ENCODE assay signal across 1 cellular context in the genomic region with DNA sequence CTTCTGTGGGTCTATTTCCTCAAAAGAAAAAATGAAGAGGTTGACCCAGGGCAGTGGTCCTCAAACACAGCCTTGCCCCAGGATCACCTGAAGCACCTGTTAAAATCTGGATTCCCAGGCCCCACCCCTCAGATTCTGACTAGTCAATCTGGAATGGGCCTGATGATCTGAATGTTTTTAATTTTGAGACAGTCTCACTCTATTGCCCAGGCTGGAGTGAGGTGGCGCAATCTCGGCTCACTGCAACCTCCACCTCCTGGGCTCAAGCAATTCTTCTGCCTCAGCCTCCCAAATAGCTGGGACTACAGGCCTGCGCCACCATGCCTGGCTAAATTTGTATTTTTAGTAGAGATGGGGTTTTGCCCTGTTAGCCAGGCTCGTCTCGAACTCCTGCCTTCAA.
TF ChIP-seq lines count a peak whose summit lies in the region.

No MANE protein-coding gene starts in this region.

TF ChIP-seq in HEK293, 187 proteins besides CTCF, POLR2A, EP300 and RAD21:
- 0 out of 2 replicates have a peak, but pooled peaks have one; percentile 27 for TF ChIP-seq ZNF223 (tag by site-specific recombination; IDR thresholded peaks at IDR 0.05)
